ENCODE assay signal across 1 cellular context in genomic region chr3:52787672-52788625, GRCh38.
TF ChIP-seq lines count a peak whose summit lies in the region.

No MANE protein-coding gene starts in this region.

TF ChIP-seq in HepG2, 621 proteins besides CTCF, POLR2A, EP300 and RAD21 (continues in another document):
- TF ChIP-seq NONO (IDR thresholded peaks at IDR 0.05) (no peak), NONO (CRISPR knock-in tag; conservative IDR thresholded peaks at IDR 0.05) (0 out of 2 replicates have a peak, but pooled peaks have one; percentile 31), HMGXB4 (CRISPR knock-in tag; IDR thresholded peaks at IDR 0.05; ENCODE audit: borderline replicate concordance in 1 of 2, low read depth in 1 of 2) (0 out of 4 replicates have a peak, but pooled peaks of 1 of the 2 experiments have one; percentile 34), SP4 (CRISPR knock-in tag; IDR thresholded peaks at IDR 0.05) (0 out of 2 replicates have a peak, but pooled peaks have one; percentile 27), NFE2L1 (CRISPR knock-in tag; IDR thresholded peaks at IDR 0.05; ENCODE audit: borderline replicate concordance) (no peak), ZNF414 (CRISPR knock-in tag; IDR thresholded peaks at IDR 0.05) (0 out of 2 replicates have a peak, but pooled peaks have one; percentile 47), ZFP62 (CRISPR knock-in tag; IDR thresholded peaks at IDR 0.05) (no peak), SAP130 (CRISPR knock-in tag; IDR thresholded peaks at IDR 0.05; ENCODE audit: low read depth) (peak; percentile 53; the same call in 1 of the 2 replicates), NFYB (CRISPR knock-in tag; IDR thresholded peaks at IDR 0.05) (peak; percentile 33; the same call in 1 of the 2 replicates), MEF2D (CRISPR knock-in tag; IDR thresholded peaks at IDR 0.05) (no peak), ZNF552 (CRISPR knock-in tag; IDR thresholded peaks at IDR 0.05; ENCODE audit: borderline replicate concordance) (0 out of 2 replicates have a peak, but pooled peaks have one; percentile 22), ZNF878 (CRISPR knock-in tag; IDR thresholded peaks at IDR 0.05) (no peak), ZNF790 (CRISPR knock-in tag; IDR thresholded peaks at IDR 0.05; ENCODE audit: borderline replicate concordance) (no peak), FOXP1 (IDR thresholded peaks at IDR 0.05) (no peak), FOXP1 (CRISPR knock-in tag; IDR thresholded peaks at IDR 0.05) (no peak), ZFX (CRISPR knock-in tag; IDR thresholded peaks at IDR 0.05; ENCODE audit: low read depth) (peak; percentile 55), ZNF792 (CRISPR knock-in tag; IDR thresholded peaks at IDR 0.05) (no peak), KAT2B (IDR thresholded peaks at IDR 0.05; ENCODE audit: borderline replicate concordance, low read depth, low read length) (no peak), PHF21A (CRISPR knock-in tag; IDR thresholded peaks at IDR 0.05) (0 out of 2 replicates have a peak, but pooled peaks have one; percentile 59), ETV5 (CRISPR knock-in tag; IDR thresholded peaks at IDR 0.05; ENCODE audit: borderline replicate concordance) (0 out of 2 replicates have a peak, but pooled peaks have one; percentile 18), GATAD2A (CRISPR knock-in tag; IDR thresholded peaks at IDR 0.05) (0 out of 2 replicates have a peak, but pooled peaks have one; percentile 13), ELF3 (CRISPR knock-in tag; IDR thresholded peaks at IDR 0.05) (no peak; the same call in 1 of the 2 replicates), HNF4A (CRISPR knock-in tag; IDR thresholded peaks at IDR 0.05) (no peak), ZMYM2 (CRISPR knock-in tag; IDR thresholded peaks at IDR 0.05) (no peak), MED1 (CRISPR knock-in tag; IDR thresholded peaks at IDR 0.05) (peak; percentile 37; the same call in 1 of the 2 replicates), RXRA (CRISPR knock-in tag; IDR thresholded peaks at IDR 0.05) (0 out of 2 replicates have a peak, but pooled peaks have one; percentile 19), POLR2AphosphoS5 (IDR thresholded peaks at IDR 0.05; ENCODE audit: low read depth, low read length) (peak; percentile 51), GABPB1 (CRISPR knock-in tag; IDR thresholded peaks at IDR 0.05) (0 out of 2 replicates have a peak, but pooled peaks have one; percentile 8), ZNF335 (CRISPR knock-in tag; IDR thresholded peaks at IDR 0.05) (no peak), HNRNPL (IDR thresholded peaks at IDR 0.05; ENCODE audit: low read depth, low read length) (0 out of 2 replicates have a peak, but pooled peaks have one; percentile 51), ZNF788 (CRISPR knock-in tag; IDR thresholded peaks at IDR 0.05; ENCODE audit: borderline replicate concordance) (no peak), ZNF691 (CRISPR knock-in tag; IDR thresholded peaks at IDR 0.05; ENCODE audit: borderline replicate concordance, low read depth) (no peak), TAF1 (CRISPR knock-in tag; IDR thresholded peaks at IDR 0.05) (0 out of 2 replicates have a peak, but pooled peaks have one; percentile 16), NR2F2 (IDR thresholded peaks at IDR 0.05; ENCODE audit: borderline replicate concordance, low read depth) (0 out of 2 replicates have a peak, but pooled peaks have one; percentile 13), SMAD1 (CRISPR knock-in tag; IDR thresholded peaks at IDR 0.05; ENCODE audit: borderline replicate concordance, low read depth) (no peak), ZNF687 (CRISPR knock-in tag; IDR thresholded peaks at IDR 0.05) (peak; percentile 89), CBFB (CRISPR knock-in tag; IDR thresholded peaks at IDR 0.05) (no peak), HOXA5 (CRISPR knock-in tag; IDR thresholded peaks at IDR 0.05) (no peak), SPEN (CRISPR knock-in tag; IDR thresholded peaks at IDR 0.05; ENCODE audit: low read depth) (peak; percentile 38; the same call in 1 of the 2 replicates), REXO4 (CRISPR knock-in tag; IDR thresholded peaks at IDR 0.05; ENCODE audit: borderline replicate concordance) (no peak), ONECUT2 (CRISPR knock-in tag; IDR thresholded peaks at IDR 0.05) (no peak), ZC3H13 (CRISPR knock-in tag; IDR thresholded peaks at IDR 0.05) (0 out of 2 replicates have a peak, but pooled peaks have one; percentile 51), FOXC1 (CRISPR knock-in tag; IDR thresholded peaks at IDR 0.05; ENCODE audit: borderline replicate concordance) (peak; percentile 46; the same call in 1 of the 2 replicates), JDP2 (CRISPR knock-in tag; IDR thresholded peaks at IDR 0.05; ENCODE audit: borderline replicate concordance) (no peak), ZNF230 (CRISPR knock-in tag; IDR thresholded peaks at IDR 0.05) (no peak), PRDM4 (CRISPR knock-in tag; IDR thresholded peaks at IDR 0.05; ENCODE audit: borderline replicate concordance) (no peak), SIN3A (IDR thresholded peaks at IDR 0.05; ENCODE audit: borderline replicate concordance, low read depth, low read length) (no peak)
- TF ChIP-seq, protein P1, sequence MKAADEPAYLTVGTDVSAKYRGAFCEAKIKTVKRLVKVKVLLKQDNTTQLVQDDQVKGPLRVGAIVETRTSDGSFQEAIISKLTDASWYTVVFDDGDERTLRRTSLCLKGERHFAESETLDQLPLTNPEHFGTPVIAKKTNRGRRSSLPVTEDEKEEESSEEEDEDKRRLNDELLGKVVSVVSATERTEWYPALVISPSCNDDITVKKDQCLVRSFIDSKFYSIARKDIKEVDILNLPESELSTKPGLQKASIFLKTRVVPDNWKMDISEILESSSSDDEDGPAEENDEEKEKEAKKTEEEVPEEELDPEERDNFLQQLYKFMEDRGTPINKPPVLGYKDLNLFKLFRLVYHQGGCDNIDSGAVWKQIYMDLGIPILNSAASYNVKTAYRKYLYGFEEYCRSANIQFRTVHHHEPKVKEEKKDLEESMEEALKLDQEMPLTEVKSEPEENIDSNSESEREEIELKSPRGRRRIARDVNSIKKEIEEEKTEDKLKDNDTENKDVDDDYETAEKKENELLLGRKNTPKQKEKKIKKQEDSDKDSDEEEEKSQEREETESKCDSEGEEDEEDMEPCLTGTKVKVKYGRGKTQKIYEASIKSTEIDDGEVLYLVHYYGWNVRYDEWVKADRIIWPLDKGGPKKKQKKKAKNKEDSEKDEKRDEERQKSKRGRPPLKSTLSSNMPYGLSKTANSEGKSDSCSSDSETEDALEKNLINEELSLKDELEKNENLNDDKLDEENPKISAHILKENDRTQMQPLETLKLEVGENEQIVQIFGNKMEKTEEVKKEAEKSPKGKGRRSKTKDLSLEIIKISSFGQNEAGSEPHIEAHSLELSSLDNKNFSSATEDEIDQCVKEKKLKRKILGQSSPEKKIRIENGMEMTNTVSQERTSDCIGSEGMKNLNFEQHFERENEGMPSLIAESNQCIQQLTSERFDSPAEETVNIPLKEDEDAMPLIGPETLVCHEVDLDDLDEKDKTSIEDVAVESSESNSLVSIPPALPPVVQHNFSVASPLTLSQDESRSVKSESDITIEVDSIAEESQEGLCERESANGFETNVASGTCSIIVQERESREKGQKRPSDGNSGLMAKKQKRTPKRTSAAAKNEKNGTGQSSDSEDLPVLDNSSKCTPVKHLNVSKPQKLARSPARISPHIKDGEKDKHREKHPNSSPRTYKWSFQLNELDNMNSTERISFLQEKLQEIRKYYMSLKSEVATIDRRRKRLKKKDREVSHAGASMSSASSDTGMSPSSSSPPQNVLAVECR (CRISPR knock-in tag; IDR thresholded peaks at IDR 0.05; ENCODE audit: borderline replicate concordance): peak; percentile 61; the same call in 1 of the 2 replicates
- TF ChIP-seq, protein P2, sequence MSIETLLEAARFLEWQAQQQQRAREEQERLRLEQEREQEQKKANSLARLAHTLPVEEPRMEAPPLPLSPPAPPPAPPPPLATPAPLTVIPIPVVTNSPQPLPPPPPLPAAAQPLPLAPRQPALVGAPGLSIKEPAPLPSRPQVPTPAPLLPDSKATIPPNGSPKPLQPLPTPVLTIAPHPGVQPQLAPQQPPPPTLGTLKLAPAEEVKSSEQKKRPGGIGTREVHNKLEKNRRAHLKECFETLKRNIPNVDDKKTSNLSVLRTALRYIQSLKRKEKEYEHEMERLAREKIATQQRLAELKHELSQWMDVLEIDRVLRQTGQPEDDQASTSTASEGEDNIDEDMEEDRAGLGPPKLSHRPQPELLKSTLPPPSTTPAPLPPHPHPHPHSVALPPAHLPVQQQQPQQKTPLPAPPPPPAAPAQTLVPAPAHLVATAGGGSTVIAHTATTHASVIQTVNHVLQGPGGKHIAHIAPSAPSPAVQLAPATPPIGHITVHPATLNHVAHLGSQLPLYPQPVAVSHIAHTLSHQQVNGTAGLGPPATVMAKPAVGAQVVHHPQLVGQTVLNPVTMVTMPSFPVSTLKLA (IDR thresholded peaks at IDR 0.05): peak; percentile 28; the same call in 1 of the 2 replicates
